Comparison of ENCODE assay signal across 8 cellular contexts in the genomic region with DNA sequence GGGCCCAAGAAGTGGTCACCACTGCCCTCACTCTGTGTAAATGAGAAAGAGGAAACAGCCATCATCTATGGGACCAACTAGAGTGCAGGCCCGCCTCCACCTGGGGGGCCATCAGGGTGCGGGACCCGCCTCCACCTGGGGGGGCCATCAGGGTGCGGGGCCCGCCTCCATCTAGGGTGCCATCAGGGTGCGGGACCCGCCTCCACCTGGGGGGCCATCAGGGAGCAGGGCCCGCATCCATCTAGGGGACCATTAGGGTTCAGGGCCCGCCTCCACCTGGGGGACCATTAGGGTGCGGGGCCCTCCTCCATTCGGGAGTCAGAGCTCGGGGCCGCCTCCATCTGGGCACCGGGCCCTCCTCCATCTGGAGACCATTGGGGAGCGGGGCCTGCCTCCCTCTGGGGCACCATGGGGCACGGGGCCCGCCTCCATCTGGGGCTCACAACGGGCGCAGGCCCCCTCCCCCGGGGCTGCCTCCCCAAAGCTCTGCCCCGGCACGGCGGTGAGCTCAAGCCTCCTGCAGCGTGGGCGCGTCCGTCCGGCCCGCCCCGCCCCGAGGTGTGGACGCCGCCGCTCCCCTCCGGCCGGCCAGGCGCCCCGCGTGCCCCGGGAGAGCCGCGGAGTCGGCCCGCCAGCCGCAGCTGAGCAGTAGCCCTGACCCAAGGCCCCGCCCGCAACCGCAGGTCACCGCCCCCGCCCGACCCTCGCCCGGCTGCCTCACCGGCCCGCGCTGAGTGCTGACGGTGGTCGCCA. TPM values are rescaled to one million over a fixed set of nuclear protein-coding genes. Genes with fewer than 3 reads are reported as not detected.
A peak's percentile ranks its signal among the peaks of the same experiment; 100 is the strongest.
DNase-seq lines count a peak whose midpoint lies in the region; ATAC-seq and TF ChIP-seq lines count a peak whose summit lies in the region.

No MANE protein-coding gene starts in this region.

- TF ChIP-seq EP300 in esophagus muscularis mucosa (IDR thresholded peaks at IDR 0.05), result no peak

- WGBS in esophagus muscularis mucosa, result 4% methylated on average over 15 of the region's 58 CpGs

- no peak for DNase-seq in activated CD4-positive, CD25-positive, alpha-beta regulatory T cell (lab: John Stamatoyannopoulos, UW)
- DNase-seq in SK-N-DZ (ENCODE audit: low spot score) (peak; percentile 12), esophagus muscularis mucosa (ENCODE audit: extremely low spot score) (no peak), omental fat pad (ENCODE audit: low spot score) (no peak), erythroblast (lab: John Stamatoyannopoulos, UW) (no peak), NCI-H2196 (lab: John Stamatoyannopoulos, UW; ENCODE audit: unreplicated experiment) (no peak)

- H3K4me1 ChIP-seq in esophagus muscularis mucosa, result peaks cover 47 to 65% (median 61%) of the 10 kb centered on the region in 4 donors

- peaks cover 0 to 9% (median 3%) of the 10 kb centered on the region in 4 donors for H3K9me3 ChIP-seq in esophagus muscularis mucosa

- H3K27me3 ChIP-seq in esophagus muscularis mucosa, result no peaks in the 10 kb centered on the region

- H3K36me3 ChIP-seq in esophagus muscularis mucosa, result peaks cover 0 to 16% (median 7%) of the 10 kb centered on the region in 4 donors

- H3K4me3 ChIP-seq in esophagus muscularis mucosa, result peak overlapping the region; percentile 85 to 100 (median 98)

- intact Hi-C loops in esophagus muscularis mucosa (cut with DNase I), result loop anchor here (5.0 kb wide), 1 partner anchor 47 kb away; no protein-coding TSS in a partner anchor

- no peak for TF ChIP-seq CTCF in esophagus muscularis mucosa (IDR thresholded peaks at IDR 0.05)
- no peak for TF ChIP-seq CTCF in omental fat pad (IDR thresholded peaks at IDR 0.05)

- ATAC-seq in activated CD4-positive, CD25-positive, alpha-beta regulatory T cell treated with anti-CD3 and anti-CD28 coated beads, Interleukin-2, amount 50 U/mL, for 24 hours, result peak; percentile 14 to 36
- ATAC-seq in HG02840 (IDR thresholded peaks at IDR 0.05; ENCODE audit: low FRiP score, unreplicated experiment), result peak; percentile 48
- peak; percentile 69 for ATAC-seq in omental fat pad (ENCODE audit: low FRiP score)

- H3K27ac ChIP-seq in esophagus muscularis mucosa (replicated peaks in 1 of 4), result peak overlapping the region; percentile 94 to 98 (median 96)

- TF ChIP-seq POLR2A in esophagus muscularis mucosa (IDR thresholded peaks at IDR 0.05; ENCODE audit: low read depth) (no peak), erythroblast (IDR thresholded peaks at IDR 0.05; ENCODE audit: low read length) (no peak)

RNA-seq across cellular contexts. Expression of a gene that starts 0.5 kb away (rescaled TPM):
- 15.3 and 20.2 TPM in 2 replicates for polyA plus RNA-seq in SK-N-DZ (2014; cell fraction: cytosol; rRNA removed)
- polyA plus RNA-seq in SK-N-DZ (2014; cell fraction: nucleus; rRNA removed), result 11.7 and 13.1 TPM in 2 replicates
- total RNA-seq in esophagus muscularis mucosa (10 to 100 TPM; 33.2 to 71.6 (median 58.6) TPM), omental fat pad (10 to 100 TPM; 33.6 to 52.8 (median 39.9) TPM)
